In genomic region chr7:118232837-118233236, GRCh38 we compare ENCODE assay signal across 29 cellular contexts. TPM values are rescaled to one million over a fixed set of nuclear protein-coding genes. Genes with fewer than 3 reads are reported as not detected.
DNase-seq lines count a peak whose midpoint lies in the region; ATAC-seq and TF ChIP-seq lines count a peak whose summit lies in the region.
"Had no signal": no experiment of that assay in that cellular context is flagged by ENCODE, and none has a peak within 500 bp of the region (broad histone marks: within the 10 kb centered on the region; RNA-seq: fewer than 3 reads in every experiment).

No MANE protein-coding gene starts in this region.

- no peaks in the 10 kb centered on the region for H3K27me3 ChIP-seq in mammary epithelial cell (ENCODE audit: insufficient read depth, low read length)
- H3K27me3 ChIP-seq: BE2C, breast epithelium, esophagus squamous epithelium had no signal

- no peaks in the 10 kb centered on the region for H3K9me3 ChIP-seq in mammary epithelial cell (replicated peaks; ENCODE audit: insufficient read depth, low read length)
- H3K9me3 ChIP-seq: BE2C, breast epithelium, esophagus squamous epithelium, neutrophil, psoas muscle had no signal

- no peak overlapping the region for H2AFZ ChIP-seq in mammary epithelial cell (ENCODE audit: low read depth, low read length)

- no peaks in the 10 kb centered on the region for H3K79me2 ChIP-seq in mammary epithelial cell (ENCODE audit: insufficient read depth, low read length)

- H3K9me3 Mint-ChIP-seq in MCF 10A (ENCODE audit: unreplicated experiment) (no peaks in the 10 kb centered on the region), progenitor cell of endocrine pancreas (ENCODE audit: low read depth) (no peaks in the 10 kb centered on the region)
- no peaks in the 10 kb centered on the region for H3K9me3 Mint-ChIP-seq in activated naive CD4-positive, alpha-beta T cell treated with anti-CD3 and anti-CD28 coated beads for 36 hours
- H3K9me3 Mint-ChIP-seq: activated B cell treated with CpG ODN at 0.5 μM for 24 hours; activated CD8-positive, alpha-beta T cell treated with anti-CD3 and anti-CD28 coated beads for 36 hours; activated naive CD8-positive, alpha-beta T cell treated with anti-CD3 and anti-CD28 coated beads, Interleukin-2, amount 50 U/mL, for 24 hours; endodermal cell; memory B cell had no signal

- H3K36me3 Mint-ChIP-seq in MCF 10A (ENCODE audit: insufficient read depth, unreplicated experiment) = no peaks in the 10 kb centered on the region
- no peaks in the 10 kb centered on the region for H3K36me3 Mint-ChIP-seq in activated naive CD4-positive, alpha-beta T cell treated with anti-CD3 and anti-CD28 coated beads for 36 hours (ENCODE audit: low read depth)
- H3K36me3 Mint-ChIP-seq in progenitor cell of endocrine pancreas (ENCODE audit: insufficient read depth) = no peaks in the 10 kb centered on the region
- H3K36me3 Mint-ChIP-seq: memory B cell had no signal

- peaks cover 14% of the 10 kb centered on the region for H3K4me1 ChIP-seq in mammary epithelial cell (ENCODE audit: insufficient read depth, low read length)
- H3K4me1 ChIP-seq: BE2C, breast epithelium, esophagus squamous epithelium, psoas muscle had no signal

- peaks cover 27% of the 10 kb centered on the region for H3K27me3 Mint-ChIP-seq in MCF 10A (ENCODE audit: insufficient read depth, unreplicated experiment)
- H3K27me3 Mint-ChIP-seq in activated naive CD4-positive, alpha-beta T cell treated with anti-CD3 and anti-CD28 coated beads for 36 hours (ENCODE audit: low read depth) = peaks cover 5% of the 10 kb centered on the region
- no peaks in the 10 kb centered on the region for H3K27me3 Mint-ChIP-seq in progenitor cell of endocrine pancreas

- CTCF ChIA-PET in mammary epithelial cell (lab: Charles Lee; ENCODE audit: low non-redundant PET) = interaction anchor here (0.6 kb wide), 1 partner anchor 1449 kb away, joined by 6 read pairs; no protein-coding TSS in a partner anchor
- CTCF ChIA-PET in MCF 10A (lab: Yijun Ruan, JAX) = interaction anchor here (0.6 kb wide), 1 partner anchor 33 kb away, joined by 3 read pairs; no protein-coding TSS in a partner anchor
- CTCF ChIA-PET in RWPE1 (lab: Yijun Ruan, JAX) = interaction anchor here (0.6 kb wide), 2 partner anchors 209 to 1978 kb away, joined by 4 read pairs; no protein-coding TSS in a partner anchor
- CTCF ChIA-PET in activated naive CD4-positive, alpha-beta T cell treated with anti-CD3 and anti-CD28 coated beads for 36 hours (lab: Charles Lee) = no interaction called here

- intact Hi-C loops in mammary epithelial cell (cut with micrococcal nuclease) = no loop called here
- intact Hi-C loops in MCF 10A (cut with micrococcal nuclease) = no loop called here
- intact Hi-C loops in activated naive CD4-positive, alpha-beta T cell treated with anti-CD3 and anti-CD28 coated beads for 36 hours (cut with micrococcal nuclease) = no loop called here

- POLR2A ChIA-PET in MCF 10A (lab: Yijun Ruan, JAX) = interaction anchor here (0.6 kb wide), 1 partner anchor 772 kb away, joined by 3 read pairs; no protein-coding TSS in a partner anchor
- POLR2A ChIA-PET in RWPE1 (lab: Yijun Ruan, JAX; ENCODE audit: low non-redundant PET) = no interaction called here

- peak overlapping the region; percentile 60 for H3K4me2 ChIP-seq in mammary epithelial cell (ENCODE audit: insufficient read depth, low read depth, low read length)

- H3K4me3 Mint-ChIP-seq in MCF 10A (ENCODE audit: unreplicated experiment) (no peak overlapping the region), progenitor cell of endocrine pancreas (ENCODE audit: low read depth) (no peak overlapping the region)
- H3K4me3 Mint-ChIP-seq in activated naive CD4-positive, alpha-beta T cell treated with anti-CD3 and anti-CD28 coated beads for 36 hours = no peak overlapping the region
- H3K4me3 Mint-ChIP-seq: activated B cell treated with CpG ODN at 0.5 μM for 24 hours; activated CD8-positive, alpha-beta T cell treated with anti-CD3 and anti-CD28 coated beads for 36 hours; activated naive CD8-positive, alpha-beta T cell treated with anti-CD3 and anti-CD28 coated beads, Interleukin-2, amount 50 U/mL, for 24 hours; endodermal cell; memory B cell had no signal

- H3K27ac Mint-ChIP-seq in MCF 10A (ENCODE audit: low read depth, unreplicated experiment) = no peak overlapping the region
- no peak overlapping the region for H3K27ac Mint-ChIP-seq in activated naive CD4-positive, alpha-beta T cell treated with anti-CD3 and anti-CD28 coated beads for 36 hours
- no peak overlapping the region for H3K27ac Mint-ChIP-seq in progenitor cell of endocrine pancreas
- H3K27ac Mint-ChIP-seq: activated B cell treated with CpG ODN at 0.5 μM for 24 hours; activated CD8-positive, alpha-beta T cell treated with anti-CD3 and anti-CD28 coated beads for 36 hours; activated naive CD8-positive, alpha-beta T cell treated with anti-CD3 and anti-CD28 coated beads, Interleukin-2, amount 50 U/mL, for 24 hours; endodermal cell; memory B cell had no signal

- no peak overlapping the region for H3K9ac ChIP-seq in mammary epithelial cell (ENCODE audit: insufficient read depth, low read length)

- in situ Hi-C loops in mammary epithelial cell (cut with MboI; ENCODE audit: low sequenced_read_pairs in 2 of 2) = no loop called here

- peak; percentile 76 for DNase-seq in mammary epithelial cell
- no peak for DNase-seq in MCF 10A (ENCODE audit: unreplicated experiment)
- DNase-seq in RWPE1 (ENCODE audit: low spot score) = peak; percentile 20
- DNase-seq in choroid plexus epithelial cell (ENCODE audit: low read depth) = peak; percentile 2
- no peak for DNase-seq in activated naive CD4-positive, alpha-beta T cell treated with anti-CD3 and anti-CD28 coated beads for 36 hours
- DNase-seq in progenitor cell of endocrine pancreas (ENCODE audit: low spot score, unreplicated experiment) = no peak
- DNase-seq in activated effector memory CD4-positive, alpha-beta T cell treated with anti-CD3 and anti-CD28 coated beads, Interleukin-2, amount 50 U/mL, for 16 hours = no peak
- DNase-seq: 8988T; activated B cell treated with CpG ODN at 0.5 μM for 24 hours; activated CD8-positive, alpha-beta T cell treated with anti-CD3 and anti-CD28 coated beads for 36 hours; activated effector memory CD4-positive, alpha-beta T cell treated with Interleukin-2 at 50 U/mL for 16 hours; activated naive CD8-positive, alpha-beta T cell treated with anti-CD3 and anti-CD28 coated beads, Interleukin-2, amount 50 U/mL, for 24 hours; BE2C; cortex of kidney; DMS79; endodermal cell; esophagus squamous epithelium; H7; left cardiac atrium; NCI-H187 treated with DMSO at 0.1 percent for 48 hours; NCI-H69; psoas muscle; trophoblast cell had no signal

- H3K4me1 Mint-ChIP-seq in MCF 10A (ENCODE audit: insufficient read depth, unreplicated experiment) (no peaks in the 10 kb centered on the region), progenitor cell of endocrine pancreas (ENCODE audit: low read depth) (peaks cover 11% of the 10 kb centered on the region)
- no peaks in the 10 kb centered on the region for H3K4me1 Mint-ChIP-seq in activated naive CD4-positive, alpha-beta T cell treated with anti-CD3 and anti-CD28 coated beads for 36 hours (ENCODE audit: low read depth)
- H3K4me1 Mint-ChIP-seq: activated B cell treated with CpG ODN at 0.5 μM for 24 hours; activated naive CD8-positive, alpha-beta T cell treated with anti-CD3 and anti-CD28 coated beads, Interleukin-2, amount 50 U/mL, for 24 hours; memory B cell had no signal

- no peaks in the 10 kb centered on the region for H4K20me1 ChIP-seq in mammary epithelial cell (ENCODE audit: insufficient read depth, low read length)

- no peaks in the 10 kb centered on the region for H3K36me3 ChIP-seq in mammary epithelial cell (ENCODE audit: insufficient read depth, low read length)
- H3K36me3 ChIP-seq: BE2C, breast epithelium, esophagus squamous epithelium, neutrophil had no signal

- no peak for TF ChIP-seq CTCF in mammary epithelial cell (conservative IDR thresholded peaks at IDR 0.05 in 1 of 2, IDR thresholded peaks at IDR 0.05 in 1 of 2; ENCODE audit: extremely low read depth in 1 of 2, insufficient read depth in 1 of 2, low read depth in 1 of 2, low read length in 2 of 2)
- TF ChIP-seq CTCF in MCF 10A (IDR thresholded peaks at IDR 0.05; ENCODE audit: unreplicated experiment) = no peak
- TF ChIP-seq CTCF in RWPE1 (conservative IDR thresholded peaks at IDR 0.05; ENCODE audit: low read depth) = no peak
- no peak for TF ChIP-seq CTCF in choroid plexus epithelial cell (conservative IDR thresholded peaks at IDR 0.05; ENCODE audit: low read depth, low read length)
- TF ChIP-seq CTCF in progenitor cell of endocrine pancreas (IDR thresholded peaks at IDR 0.05; ENCODE audit: unreplicated experiment) = no peak

- ATAC-seq in HG03159 (IDR thresholded peaks at IDR 0.05; ENCODE audit: unreplicated experiment) = no peak
- ATAC-seq: activated CD8-positive, alpha-beta T cell treated with anti-CD3 and anti-CD28 coated beads for 36 hours; activated naive CD8-positive, alpha-beta T cell treated with anti-CD3 and anti-CD28 coated beads, Interleukin-2, amount 50 U/mL, for 24 hours; left cardiac atrium; psoas muscle; Right ventricle myocardium inferior had no signal

- H3K4me3 ChIP-seq in mammary epithelial cell (replicated peaks in 1 of 3; ENCODE audit: insufficient read depth in 1 of 3, low read depth in 2 of 3, low read length in 3 of 3) (no peak overlapping the region), choroid plexus epithelial cell (ENCODE audit: low read depth, low read length) (no peak overlapping the region)
- H3K4me3 ChIP-seq: breast epithelium, esophagus squamous epithelium, psoas muscle had no signal

- dilution Hi-C loops in mammary epithelial cell (cut with HindIII; ENCODE audit: low sequenced_read_pairs) = no loop called here

- BruUV-seq in mammary epithelial cell (replicated peaks; lab: Mats Ljungman, UMichigan) (no TSS peak), MCF 10A (replicated peaks; lab: Mats Ljungman, UMichigan) (no TSS peak)

- H3K27ac ChIP-seq in mammary epithelial cell (ENCODE audit: insufficient read depth, low read depth, low read length) (peak overlapping the region; percentile 66), RWPE1 (no peak overlapping the region)
- H3K27ac ChIP-seq: breast epithelium, esophagus squamous epithelium, neutrophil, psoas muscle had no signal

- WGBS in mammary epithelial cell (ENCODE audit: low coverage, missing lambda C conversion rate) = 0% methylated on average over 1 of the region's 1 CpG

RNA-seq across cellular contexts. Expression of gene ANKRD7, which starts 8.3 kb away (rescaled TPM):
- total RNA-seq in mammary epithelial cell (1 to 10 TPM in 1 of 2 donors, under 1 TPM in 1; 0.35 to 1.7 TPM), MCF 10A (2022) (not detected in 2 replicates), progenitor cell of endocrine pancreas (not detected in 2 replicates)
- 0.26 TPM for polyA plus RNA-seq in mammary epithelial cell
- not detected for polyA minus RNA-seq in mammary epithelial cell
- total RNA-seq in activated naive CD4-positive, alpha-beta T cell treated with anti-CD3 and anti-CD28 coated beads for 36 hours = under 1 TPM in 1 of 2 experiments, not detected in 1; 0.29 TPM
- total RNA-seq: activated B cell treated with CpG ODN at 0.5 μM for 24 hours, endodermal cell, glomerular endothelial cell, H7 had no signal

RNA-seq across cellular contexts. Expression of gene LSM8, which starts 48.9 kb away (rescaled TPM):
- 10 to 100 TPM; 23.7 to 37.4 TPM for total RNA-seq in mammary epithelial cell
- 47.6 TPM for polyA plus RNA-seq in mammary epithelial cell
- 12.6 TPM for polyA minus RNA-seq in mammary epithelial cell
- 48.2 and 56.5 TPM in 2 replicates for total RNA-seq in MCF 10A (2022)
- total RNA-seq in activated naive CD4-positive, alpha-beta T cell treated with anti-CD3 and anti-CD28 coated beads for 36 hours = 10 to 100 TPM; 39.1 to 43.3 TPM
- total RNA-seq in progenitor cell of endocrine pancreas = 45.8 and 49.5 TPM in 2 replicates

Comparison
In these comparisons a context has a peak if more than half of its experiments do, and no peak if none do; other contexts are left out.
1. DNase-seq: peak in mammary epithelial cell (single experiment), RWPE1 (single experiment) and choroid plexus epithelial cell (single experiment); none in MCF 10A (single experiment), activated naive CD4-positive, alpha-beta T cell treated with anti-CD3 and anti-CD28 coated beads for 36 hours (single experiment), progenitor cell of endocrine pancreas (single experiment) and activated effector memory CD4-positive, alpha-beta T cell treated with anti-CD3 and anti-CD28 coated beads, Interleukin-2, amount 50 U/mL, for 16 hours (single experiment).